In genomic region chr17:5032865-5033264, GRCh38 we compare ENCODE assay signal across 1 cellular context.
TF ChIP-seq lines count a peak whose summit lies in the region.

No MANE protein-coding gene starts in this region.

TF ChIP-seq in IMR-90, 13 proteins besides CTCF, POLR2A, EP300 and RAD21:
- TF ChIP-seq RFX5 (IDR thresholded peaks at IDR 0.05; ENCODE audit: low read depth, low read length) (no peak), MXI1 (IDR thresholded peaks at IDR 0.05; ENCODE audit: borderline replicate concordance, low read depth, low read length) (no peak), MAZ (IDR thresholded peaks at IDR 0.05; ENCODE audit: borderline replicate concordance, low read depth, low read length) (no peak), CEBPB (IDR thresholded peaks at IDR 0.05; ENCODE audit: low read depth, low read length) (no peak), RCOR1 (IDR thresholded peaks at IDR 0.05; ENCODE audit: insufficient replicate concordance, low read length) (no peak), CHD1 (IDR thresholded peaks at IDR 0.05; ENCODE audit: low read depth, low read length) (no peak), MAFK (IDR thresholded peaks at IDR 0.05; ENCODE audit: low read depth, low read length) (no peak)
TF ChIP-seq in IMR-90: peak in this region for 0.
